13 cellular contexts compared by ENCODE assay signal in the genomic region with DNA sequence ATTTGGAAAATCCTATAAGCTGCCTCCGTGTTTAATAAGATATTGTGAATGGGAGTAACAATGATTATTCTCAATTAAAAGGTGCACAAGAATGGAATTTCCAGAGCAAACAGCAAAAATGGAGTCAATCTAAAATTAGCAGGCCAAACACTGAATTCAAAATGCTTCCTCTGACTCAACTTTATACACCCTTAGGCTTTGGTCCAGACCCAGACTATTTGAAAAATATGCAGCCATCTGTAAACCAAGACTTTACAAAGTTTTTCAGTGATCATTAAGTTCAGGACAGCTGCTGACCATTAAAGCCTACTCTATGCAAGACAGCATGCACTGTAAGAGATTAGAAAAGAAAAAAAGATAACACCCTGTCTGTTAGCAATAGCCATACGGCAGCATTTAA. TPM values are rescaled to one million over a fixed set of nuclear protein-coding genes. Genes with fewer than 3 reads are reported as not detected.
A peak's percentile ranks its signal among the peaks of the same experiment; 100 is the strongest.
DNase-seq lines count a peak whose midpoint lies in the region; ATAC-seq and TF ChIP-seq lines count a peak whose summit lies in the region.
"Had no signal": no experiment of that assay in that cellular context is flagged by ENCODE, and none has a peak within 500 bp of the region (broad histone marks: within the 10 kb centered on the region; RNA-seq: fewer than 3 reads in every experiment).

No MANE protein-coding gene starts in this region.

- WGBS in heart left ventricle, 4 donors = 24 to 43% (median 34%) methylated on average over 2 of the region's 2 CpGs
- 14 to 29% methylated on average over 1 to 2 of the region's 2 CpGs for WGBS in gastroesophageal sphincter (ENCODE audit: low coverage in 1 of 2), 2 donors

- DNase-seq in heart left ventricle (no peak), Right ventricle myocardium superior (no peak), adipocyte (ENCODE audit: low read depth) (peak; percentile 76), uterus (no peak), NCI-H748 treated with DMSO at 0.1 percent for 48 hours (lab: John Stamatoyannopoulos, UW) (no peak)
- DNase-seq: activated B cell treated with CpG ODN at 0.5 μM for 24 hours; activated naive CD4-positive, alpha-beta T cell; SHP77 had no signal

- TF ChIP-seq POLR2A in heart left ventricle (IDR thresholded peaks at IDR 0.05) = no peak
- no peak for TF ChIP-seq POLR2A in gastroesophageal sphincter (IDR thresholded peaks at IDR 0.05)
- TF ChIP-seq POLR2A in uterus (IDR thresholded peaks at IDR 0.05) = no peak

- H3K9me3 ChIP-seq in heart left ventricle (no peaks in the 10 kb centered on the region), adipocyte (ENCODE audit: control insufficient read depth, low read length) (no peaks in the 10 kb centered on the region), gastroesophageal sphincter (no peaks in the 10 kb centered on the region), uterus (no peaks in the 10 kb centered on the region)

- H3K27ac ChIP-seq in heart left ventricle (peak overlapping the region; percentile 8 to 83 (median 46)), gastroesophageal sphincter (peak overlapping the region in 3 of 4 donors; percentile 57 to 68 (median 57)), uterus (peak overlapping the region; percentile 39 to 45)
- H3K27ac ChIP-seq: C4-2B had no signal

- H3K27me3 ChIP-seq in heart left ventricle (no peaks in the 10 kb centered on the region), adipocyte (replicated peaks; ENCODE audit: control insufficient read depth, insufficient read depth, low read length) (no peaks in the 10 kb centered on the region), gastroesophageal sphincter (no peaks in the 10 kb centered on the region), uterus (no peaks in the 10 kb centered on the region)

- TF ChIP-seq CTCF in heart left ventricle (IDR thresholded peaks at IDR 0.05) (no peak), gastroesophageal sphincter (IDR thresholded peaks at IDR 0.05) (no peak), uterus (IDR thresholded peaks at IDR 0.05) (no peak)

- H3K4me1 ChIP-seq in heart left ventricle (peaks cover 0 to 58% (median 32%) of the 10 kb centered on the region in 12 donors), adipocyte (ENCODE audit: control insufficient read depth, insufficient read depth, low read length) (peaks cover 58% of the 10 kb centered on the region), gastroesophageal sphincter (peaks cover 0 to 47% (median 16%) of the 10 kb centered on the region in 3 donors), uterus (peaks cover 0 to 9% of the 10 kb centered on the region in 2 donors)

- H3K4me3 ChIP-seq in heart left ventricle (no peak overlapping the region), adipocyte (ENCODE audit: low read length) (peak overlapping the region; percentile 31), gastroesophageal sphincter (no peak overlapping the region), uterus (no peak overlapping the region)

- TF ChIP-seq EP300 in gastroesophageal sphincter (IDR thresholded peaks at IDR 0.05) = no peak

- H3K9ac ChIP-seq in adipocyte (ENCODE audit: low read length) = peak overlapping the region; percentile 80

- ATAC-seq in heart left ventricle (peak in 2 of 4 donors; percentile 26 to 49), Right ventricle myocardium superior (ENCODE audit: poor library complexity) (no peak), gastroesophageal sphincter (no peak), GM18511 (IDR thresholded peaks at IDR 0.05; ENCODE audit: unreplicated experiment) (no peak), HG02798 (IDR thresholded peaks at IDR 0.05; ENCODE audit: poor library complexity, unreplicated experiment) (no peak)

- intact Hi-C loops in heart left ventricle (cut with DNase I) = no loop called here
- intact Hi-C loops in Right ventricle myocardium superior (cut with DNase I) = no loop called here
- intact Hi-C loops in uterus (cut with DNase I; ENCODE audit: low total_unique reads) = no loop called here

- no peaks in the 10 kb centered on the region for H3K36me3 ChIP-seq in heart left ventricle
- no peaks in the 10 kb centered on the region for H3K36me3 ChIP-seq in adipocyte (ENCODE audit: control insufficient read depth, insufficient read depth, low read length, severe bottlenecking)
- H3K36me3 ChIP-seq in gastroesophageal sphincter = no peaks in the 10 kb centered on the region
- no peaks in the 10 kb centered on the region for H3K36me3 ChIP-seq in uterus

RNA-seq across cellular contexts. Expression of a gene that starts 39.4 kb away (rescaled TPM):
- total RNA-seq in heart left ventricle = not detected
- not detected for polyA plus RNA-seq in heart left ventricle
- total RNA-seq in Right ventricle myocardium superior = not detected
- not detected for total RNA-seq in gastroesophageal sphincter
- total RNA-seq in uterus = not detected
- total RNA-seq: activated B cell treated with CpG ODN at 0.5 μM for 24 hours, urinary bladder had no signal
- polyA plus RNA-seq: urinary bladder had no signal
